In genomic region chr18:60174832-60175231, GRCh38 we compare ENCODE assay signal across 35 cellular contexts.
"Had no signal": no experiment of that assay in that cellular context is flagged by ENCODE, and none has a peak within 500 bp of the region (broad histone marks: within the 10 kb centered on the region; RNA-seq: fewer than 3 reads in every experiment).

No MANE protein-coding gene starts in this region.

- H3K4me3 ChIP-seq: MG63 had no signal

- H3K9me3 ChIP-seq: MG63 had no signal

- DNase-seq: MG63, MM.1S, MV-4-11, NCI-H1048, NCI-H1092, NCI-H1092 treated with DMSO at 0.1 percent for 48 hours, NCI-H1105, NCI-H1105 treated with DMSO at 0.1 percent for 48 hours, NCI-H1417, NCI-H1417 treated with DMSO at 0.1 percent for 48 hours, NCI-H1436, NCI-H1436 treated with DMSO at 0.1 percent for 48 hours, NCI-H146, NCI-H1694, NCI-H1694 treated with DMSO at 0.1 percent for 48 hours, NCI-H187, NCI-H187 treated with DMSO at 0.1 percent for 48 hours, NCI-H1930, NCI-H2029, NCI-H2029 treated with DMSO at 0.1 percent for 48 hours, NCI-H2081, NCI-H2081 treated with DMSO at 0.1 percent for 48 hours, NCI-H2107, NCI-H2171, NCI-H2171 treated with DMSO at 0.1 percent for 48 hours, NCI-H2227 treated with DMSO at 0.1 percent for 48 hours, NCI-H226, NCI-H345, NCI-H446, NCI-H446 treated with DMSO at 0.1 percent for 48 hours, NCI-H510A, NCI-H510A treated with DMSO at 0.1 percent for 48 hours, NCI-H524, NCI-H524 treated with DMSO at 0.1 percent for 48 hours, NCI-H526 had no signal

- H3K36me3 ChIP-seq: MG63 had no signal

- H3K27me3 ChIP-seq: MG63 had no signal
